Comparison of ENCODE assay signal across 2 cellular contexts in genomic region chr1:29290414-29290980, GRCh38.
TF ChIP-seq lines count a peak whose summit lies in the region.

No MANE protein-coding gene starts in this region.

TF ChIP-seq in SK-N-SH treated with all-trans-retinoic acid at 6 μM for 48 hours, 23 proteins besides CTCF, POLR2A, EP300 and RAD21 (continued from another document):
- TF ChIP-seq TSHZ2 (CRISPR knock-in tag; IDR thresholded peaks at IDR 0.05) = no peak

TF ChIP-seq in SK-N-SH, 30 proteins besides CTCF, POLR2A, EP300 and RAD21 (continued from another document):
- TF ChIP-seq, protein P1, sequence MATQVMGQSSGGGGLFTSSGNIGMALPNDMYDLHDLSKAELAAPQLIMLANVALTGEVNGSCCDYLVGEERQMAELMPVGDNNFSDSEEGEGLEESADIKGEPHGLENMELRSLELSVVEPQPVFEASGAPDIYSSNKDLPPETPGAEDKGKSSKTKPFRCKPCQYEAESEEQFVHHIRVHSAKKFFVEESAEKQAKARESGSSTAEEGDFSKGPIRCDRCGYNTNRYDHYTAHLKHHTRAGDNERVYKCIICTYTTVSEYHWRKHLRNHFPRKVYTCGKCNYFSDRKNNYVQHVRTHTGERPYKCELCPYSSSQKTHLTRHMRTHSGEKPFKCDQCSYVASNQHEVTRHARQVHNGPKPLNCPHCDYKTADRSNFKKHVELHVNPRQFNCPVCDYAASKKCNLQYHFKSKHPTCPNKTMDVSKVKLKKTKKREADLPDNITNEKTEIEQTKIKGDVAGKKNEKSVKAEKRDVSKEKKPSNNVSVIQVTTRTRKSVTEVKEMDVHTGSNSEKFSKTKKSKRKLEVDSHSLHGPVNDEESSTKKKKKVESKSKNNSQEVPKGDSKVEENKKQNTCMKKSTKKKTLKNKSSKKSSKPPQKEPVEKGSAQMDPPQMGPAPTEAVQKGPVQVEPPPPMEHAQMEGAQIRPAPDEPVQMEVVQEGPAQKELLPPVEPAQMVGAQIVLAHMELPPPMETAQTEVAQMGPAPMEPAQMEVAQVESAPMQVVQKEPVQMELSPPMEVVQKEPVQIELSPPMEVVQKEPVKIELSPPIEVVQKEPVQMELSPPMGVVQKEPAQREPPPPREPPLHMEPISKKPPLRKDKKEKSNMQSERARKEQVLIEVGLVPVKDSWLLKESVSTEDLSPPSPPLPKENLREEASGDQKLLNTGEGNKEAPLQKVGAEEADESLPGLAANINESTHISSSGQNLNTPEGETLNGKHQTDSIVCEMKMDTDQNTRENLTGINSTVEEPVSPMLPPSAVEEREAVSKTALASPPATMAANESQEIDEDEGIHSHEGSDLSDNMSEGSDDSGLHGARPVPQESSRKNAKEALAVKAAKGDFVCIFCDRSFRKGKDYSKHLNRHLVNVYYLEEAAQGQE (IDR thresholded peaks at IDR 0.05; ENCODE audit: low read depth, low read length) = no peak
- no peak for TF ChIP-seq NFIC (IDR thresholded peaks at IDR 0.05; ENCODE audit: borderline replicate concordance)
